Comparison of ENCODE assay signal across 1 cellular context in genomic region chr18:72868666-72869661, GRCh38.
TF ChIP-seq lines count a peak whose summit lies in the region.

No MANE protein-coding gene starts in this region.

TF ChIP-seq in WTC11, 78 proteins besides CTCF, POLR2A, EP300 and RAD21 (continued from another document):
- TF ChIP-seq, protein P1, sequence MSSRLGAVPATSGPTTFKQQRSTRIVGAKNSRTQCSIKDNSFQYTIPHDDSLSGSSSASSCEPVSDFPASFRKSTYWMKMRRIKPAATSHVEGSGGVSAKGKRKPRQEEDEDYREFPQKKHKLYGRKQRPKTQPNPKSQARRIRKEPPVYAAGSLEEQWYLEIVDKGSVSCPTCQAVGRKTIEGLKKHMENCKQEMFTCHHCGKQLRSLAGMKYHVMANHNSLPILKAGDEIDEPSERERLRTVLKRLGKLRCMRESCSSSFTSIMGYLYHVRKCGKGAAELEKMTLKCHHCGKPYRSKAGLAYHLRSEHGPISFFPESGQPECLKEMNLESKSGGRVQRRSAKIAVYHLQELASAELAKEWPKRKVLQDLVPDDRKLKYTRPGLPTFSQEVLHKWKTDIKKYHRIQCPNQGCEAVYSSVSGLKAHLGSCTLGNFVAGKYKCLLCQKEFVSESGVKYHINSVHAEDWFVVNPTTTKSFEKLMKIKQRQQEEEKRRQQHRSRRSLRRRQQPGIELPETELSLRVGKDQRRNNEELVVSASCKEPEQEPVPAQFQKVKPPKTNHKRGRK (CRISPR knock-in tag; IDR thresholded peaks at IDR 0.05; ENCODE audit: borderline replicate concordance): no peak
